8 cellular contexts compared by ENCODE assay signal in the genomic region with DNA sequence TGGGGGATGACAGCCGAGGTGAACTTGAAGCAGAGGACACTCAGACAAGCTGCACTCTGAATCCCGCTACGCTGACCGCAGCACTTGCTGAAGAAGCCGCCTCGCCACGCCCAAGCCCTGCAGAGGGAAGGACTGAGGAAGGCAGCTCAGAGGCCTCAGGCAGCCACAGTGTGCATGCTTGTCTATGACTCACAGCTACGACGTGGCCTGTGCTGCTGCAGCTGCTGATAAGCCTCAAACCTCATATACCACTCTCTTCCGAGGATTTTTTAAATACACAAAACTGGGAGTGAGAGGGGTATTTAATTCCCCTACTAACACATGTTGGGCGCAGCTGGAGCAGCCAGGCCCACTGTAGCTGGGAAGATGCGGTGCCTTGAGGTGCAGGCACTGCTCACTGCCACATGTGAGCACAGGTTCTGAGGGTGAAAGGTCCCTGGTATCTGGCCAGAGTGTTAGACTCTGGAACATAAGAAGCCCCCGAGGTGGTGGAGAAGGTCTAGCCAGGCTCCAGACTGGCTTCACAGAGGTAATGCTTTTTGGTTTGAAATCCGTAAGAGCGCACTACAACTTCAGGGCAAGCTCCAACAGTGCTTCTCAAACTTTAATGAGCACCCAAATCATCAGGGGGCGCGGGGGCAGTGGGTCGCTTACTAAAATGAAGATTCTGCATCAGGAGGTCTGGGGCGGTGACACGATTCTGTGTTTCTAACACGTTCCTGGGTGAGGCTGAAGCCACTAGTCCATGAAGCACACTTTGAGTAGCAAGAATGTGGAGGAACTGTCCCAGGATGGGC.
DNase-seq lines count a peak whose midpoint lies in the region; ATAC-seq lines count a peak whose summit lies in the region.

No MANE protein-coding gene starts in this region.

- DNase-seq in GDM1 (lab: John Stamatoyannopoulos, UW) (peak; percentile 93), NCI-H460 (ENCODE audit: extremely low read depth, low read depth) (peak; percentile 78), activated T-cell treated with anti-CD3 and anti-CD28 coated beads for 1 hour (ENCODE audit: low read depth) (peak; percentile 20), fibroblast of gingiva (ENCODE audit: low read depth) (peak; percentile 78), pons (ENCODE audit: low spot score) (peak; percentile 58), NCI-H2081 treated with DMSO at 0.1 percent for 48 hours (lab: John Stamatoyannopoulos, UW) (no peak)

- ATAC-seq in HG02623 (IDR thresholded peaks at IDR 0.05; ENCODE audit: unreplicated experiment) (no peak), HG03045 (IDR thresholded peaks at IDR 0.05; ENCODE audit: unreplicated experiment) (no peak)
